Comparison of ENCODE assay signal across 1 cellular context in genomic region chr2:109466674-109467575, GRCh38.
TF ChIP-seq lines count a peak whose summit lies in the region.

No MANE protein-coding gene starts in this region.

TF ChIP-seq in GM23338, 12 proteins besides CTCF, POLR2A, EP300 and RAD21 (continued from another document):
- TF ChIP-seq REST (IDR thresholded peaks at IDR 0.05; ENCODE audit: unreplicated experiment), result no peak
- no peak for TF ChIP-seq EZH2phosphoT487 (IDR thresholded peaks at IDR 0.05; ENCODE audit: unreplicated experiment)
- no peak for TF ChIP-seq ETS1 (IDR thresholded peaks at IDR 0.05)
- TF ChIP-seq NANOG (IDR thresholded peaks at IDR 0.05; ENCODE audit: borderline replicate concordance), result no peak
- no peak for TF ChIP-seq STAT1 (IDR thresholded peaks at IDR 0.05; ENCODE audit: unreplicated experiment)
- no peak for TF ChIP-seq CREB1 (CRISPR knock-in tag; IDR thresholded peaks at IDR 0.05; ENCODE audit: low read depth)
- TF ChIP-seq POLR2AphosphoS5 (IDR thresholded peaks at IDR 0.05; ENCODE audit: low read depth), result no peak
- no peak for TF ChIP-seq ZNF331 (CRISPR knock-in tag; IDR thresholded peaks at IDR 0.05; ENCODE audit: low read depth)
- no peak for TF ChIP-seq JUNB (IDR thresholded peaks at IDR 0.05; ENCODE audit: unreplicated experiment)
- no peak for TF ChIP-seq ZNF114 (CRISPR knock-in tag; IDR thresholded peaks at IDR 0.05)
